10 cellular contexts compared by ENCODE assay signal in genomic region chr1:154181944-154182341, GRCh38. TPM values are rescaled to one million over a fixed set of nuclear protein-coding genes. Genes with fewer than 3 reads are reported as not detected.
DNase-seq lines count a peak whose midpoint lies in the region; ATAC-seq, FAIRE-seq and TF ChIP-seq lines count a peak whose summit lies in the region.
"Had no signal": no experiment of that assay in that cellular context is flagged by ENCODE, and none has a peak within 500 bp of the region (broad histone marks: within the 10 kb centered on the region; RNA-seq: fewer than 3 reads in every experiment).

No MANE protein-coding gene starts in this region.

- H3K27me3 ChIP-seq in ascending aorta (no peaks in the 10 kb centered on the region), upper lobe of left lung (no peaks in the 10 kb centered on the region)

- DNase-seq in activated T-cell treated with anti-CD3 and anti-CD28 coated beads, Interleukin-2, amount 50 U/mL, for 4 hours, result no peak
- DNase-seq in activated T-cell treated with anti-CD3 and anti-CD28 coated beads for 4 hours (no peak), ascending aorta (ENCODE audit: low spot score in 2 of 2) (no peak), lower leg skin (ENCODE audit: low spot score in 2 of 2) (no peak), upper lobe of left lung (no peak), H54 (ENCODE audit: insufficient read length, low spot score) (no peak)
- no peak for DNase-seq in stimulated activated CD4-positive, alpha-beta T cell treated with anti-CD3 and anti-CD28 coated beads, Interleukin-2, amount 100 ng/mL, for 24 hours

- TF ChIP-seq EP300 in upper lobe of left lung (IDR thresholded peaks at IDR 0.05), result no peak

- peak overlapping the region; percentile 100 for H3K4me3 Mint-ChIP-seq in activated T-cell treated with anti-CD3 and anti-CD28 coated beads, Interleukin-2, amount 50 U/mL, for 4 hours

- intact Hi-C loops in ascending aorta (cut with DNase I), result loop anchor here (2.0 to 5.0 kb wide), 2 partner anchors 90 to 191 kb away; partner anchors contain the start of genes HAX1 and RPS27
- intact Hi-C loops in lower leg skin (cut with DNase I; ENCODE audit: low total_unique reads), result loop anchor here (10.0 kb wide), 2 partner anchors 83 to 153 kb away; no protein-coding TSS in a partner anchor

- H3K27ac ChIP-seq in ascending aorta (peak overlapping the region; percentile 81 to 89), upper lobe of left lung (peak overlapping the region; percentile 90 to 98 (median 94))

- peaks cover 17 to 43% of the 10 kb centered on the region in 2 donors for H3K4me1 ChIP-seq in ascending aorta
- peaks cover 49 to 60% (median 53%) of the 10 kb centered on the region in 4 donors for H3K4me1 ChIP-seq in upper lobe of left lung

- H3K9me3 ChIP-seq in ascending aorta (no peaks in the 10 kb centered on the region), upper lobe of left lung (no peaks in the 10 kb centered on the region)

- peaks cover 58% of the 10 kb centered on the region for H3K4me1 Mint-ChIP-seq in activated T-cell treated with anti-CD3 and anti-CD28 coated beads, Interleukin-2, amount 50 U/mL, for 4 hours (ENCODE audit: low read depth)

- no peak for TF ChIP-seq POLR2A in lower leg skin (IDR thresholded peaks at IDR 0.05)
- no peak for TF ChIP-seq POLR2A in upper lobe of left lung (IDR thresholded peaks at IDR 0.05)
- no peak for TF ChIP-seq POLR2A in H54 (IDR thresholded peaks at IDR 0.05; ENCODE audit: low read depth, low read length)

- no peak for ATAC-seq in activated T-cell treated with anti-CD3 and anti-CD28 coated beads, Interleukin-2, amount 50 U/mL, for 4 hours
- ATAC-seq in upper lobe of left lung (ENCODE audit: low FRiP score in 2 of 2) (no peak), HG02885 (IDR thresholded peaks at IDR 0.05; ENCODE audit: poor library complexity, unreplicated experiment) (no peak)

- WGBS in lower leg skin, 2 donors, result 2% methylated on average over 6 of the region's 6 CpGs
- WGBS in upper lobe of left lung, 2 donors, result 0% methylated on average over 5 to 6 of the region's 6 CpGs

- H3K4me3 ChIP-seq in ascending aorta, result peak overlapping the region; percentile 76 to 88
- peak overlapping the region; percentile 94 for H3K4me3 ChIP-seq in lower leg skin (ENCODE audit: low read depth, poor library complexity, severe bottlenecking)
- peak overlapping the region; percentile 76 to 99 (median 90) for H3K4me3 ChIP-seq in upper lobe of left lung

- TF ChIP-seq CTCF in ascending aorta (IDR thresholded peaks at IDR 0.05), result no peak
- TF ChIP-seq CTCF in lower leg skin (IDR thresholded peaks at IDR 0.05), result no peak
- TF ChIP-seq CTCF in upper lobe of left lung (IDR thresholded peaks at IDR 0.05), result no peak

- H3K9me3 Mint-ChIP-seq in activated T-cell treated with anti-CD3 and anti-CD28 coated beads, Interleukin-2, amount 50 U/mL, for 4 hours, result no peaks in the 10 kb centered on the region

- H3K36me3 ChIP-seq in ascending aorta (peaks cover 0 to 11% of the 10 kb centered on the region in 2 donors), upper lobe of left lung (peaks cover 0 to 19% (median 0%) of the 10 kb centered on the region in 4 donors)

- peaks cover 25% of the 10 kb centered on the region for H3K36me3 Mint-ChIP-seq in activated T-cell treated with anti-CD3 and anti-CD28 coated beads, Interleukin-2, amount 50 U/mL, for 4 hours (ENCODE audit: insufficient read depth)

- no peaks in the 10 kb centered on the region for H3K27me3 Mint-ChIP-seq in activated T-cell treated with anti-CD3 and anti-CD28 coated beads, Interleukin-2, amount 50 U/mL, for 4 hours (ENCODE audit: low read depth)

- FAIRE-seq in H54 (lab: Jason Lieb, UNC), result no peak

RNA-seq across cellular contexts. Expression of gene TPM3, which starts 10.0 kb away (rescaled TPM):
- 100 to 1,000 TPM; 788 to 834 (median 808) TPM for total RNA-seq in activated T-cell treated with anti-CD3 and anti-CD28 coated beads, Interleukin-2, amount 50 U/mL, for 4 hours
- total RNA-seq in ascending aorta (254 TPM), lower leg skin (100 to 1,000 TPM; 119 to 226 (median 181) TPM), upper lobe of left lung (100 to 1,000 TPM; 149 to 452 (median 344) TPM)

RNA-seq across cellular contexts. Expression of gene CFAP141, which starts 24.2 kb away (rescaled TPM):
- total RNA-seq in activated T-cell treated with anti-CD3 and anti-CD28 coated beads, Interleukin-2, amount 50 U/mL, for 4 hours, result not detected
- total RNA-seq in ascending aorta, result not detected
- total RNA-seq in lower leg skin, result not detected
- total RNA-seq in upper lobe of left lung, result 1 to 10 TPM in 2 of 6 donors, not detected in 4; 5.9 to 6.5 TPM
- total RNA-seq: Daoy, renal cortical epithelial cell had no signal

RNA-seq across cellular contexts. Expression of gene NUP210L, which starts 27.1 kb away (rescaled TPM):
- total RNA-seq in activated T-cell treated with anti-CD3 and anti-CD28 coated beads, Interleukin-2, amount 50 U/mL, for 4 hours, result under 1 TPM; 0.05 to 0.08 (median 0.08) TPM
- total RNA-seq in ascending aorta, result not detected
- total RNA-seq in lower leg skin, result under 1 TPM in 1 of 4 donors, not detected in 3; 0.23 TPM
- total RNA-seq in upper lobe of left lung, result under 1 TPM in 4 of 6 donors, not detected in 2; 0.11 to 0.91 (median 0.30) TPM
- total RNA-seq: Daoy had no signal

RNA-seq across cellular contexts. Expression of gene UBAP2L, which starts 38.8 kb away (rescaled TPM):
- 100 to 1,000 TPM; 299 to 328 (median 318) TPM for total RNA-seq in activated T-cell treated with anti-CD3 and anti-CD28 coated beads, Interleukin-2, amount 50 U/mL, for 4 hours
- total RNA-seq in ascending aorta (67.8 TPM), lower leg skin (10 to 100 TPM; 46.0 to 74.6 (median 59.4) TPM), upper lobe of left lung (100 to 1,000 TPM in 5 of 6 donors, 10 to 100 TPM in 1; 77.5 to 137 (median 119) TPM)
